3 cellular contexts compared by ENCODE assay signal in genomic region chr17:68762911-68763310, GRCh38.
TF ChIP-seq lines count a peak whose summit lies in the region.

No MANE protein-coding gene starts in this region.

TF ChIP-seq in HepG2, 621 proteins besides CTCF, POLR2A, EP300 and RAD21 (continued from another document):
- TF ChIP-seq ZNF121 (CRISPR knock-in tag; IDR thresholded peaks at IDR 0.05) (peak; percentile 81), MED13 (CRISPR knock-in tag; IDR thresholded peaks at IDR 0.05) (no peak), ZGPAT (CRISPR knock-in tag; IDR thresholded peaks at IDR 0.05) (no peak)
TF ChIP-seq in HepG2: peak in this region for 1.

TF ChIP-seq in HEK293, 187 proteins besides CTCF, POLR2A, EP300 and RAD21 (continued from another document):
- no peak for TF ChIP-seq ZNF449 (tag by site-specific recombination; IDR thresholded peaks at IDR 0.05)
- TF ChIP-seq PRDM4 (tag by site-specific recombination; IDR thresholded peaks at IDR 0.05) = no peak
TF ChIP-seq in HEK293: peak in this region for 1.

TF ChIP-seq in K562, 482 proteins besides CTCF, POLR2A, EP300 and RAD21 (continued from another document):
- no peak for TF ChIP-seq AFF1 (IDR thresholded peaks at IDR 0.05; ENCODE audit: low read depth in 1 of 2, partially characterized antibody in 2 of 2)
- TF ChIP-seq ETV1 (tag; conservative IDR thresholded peaks at IDR 0.05; ENCODE audit: low read depth) = no peak
- no peak for TF ChIP-seq HEY1 (CRISPR knock-in tag; IDR thresholded peaks at IDR 0.05; ENCODE audit: borderline replicate concordance)
- TF ChIP-seq ZNF121 (CRISPR knock-in tag; conservative IDR thresholded peaks at IDR 0.05) = peak; percentile 40; the same call in 1 of the 2 replicates
